8 cellular contexts compared by ENCODE assay signal in genomic region chr14:45253070-45253753, GRCh38. TPM values are rescaled to one million over a fixed set of nuclear protein-coding genes. Genes with fewer than 3 reads are reported as not detected.
A peak's percentile ranks its signal among the peaks of the same experiment; 100 is the strongest.
DNase-seq lines count a peak whose midpoint lies in the region; ATAC-seq and TF ChIP-seq lines count a peak whose summit lies in the region.

MIS18BP1 (minus strand) TSS chr14:45253202; CDS start chr14:45247286, 5,916 bp downstream.

- ATAC-seq in GM19468 (IDR thresholded peaks at IDR 0.05; ENCODE audit: extremely low read depth, unreplicated experiment) (peak; percentile 72), lung (ENCODE audit: insufficient read depth, low FRiP score) (peak; percentile 92)

- peaks cover 0 to 2% of the 10 kb centered on the region in 2 donors for H3K9me3 ChIP-seq in lung (ENCODE audit: control insufficient read depth in 2 of 2, insufficient read depth in 1 of 2, low read length in 1 of 2)

- H3K36me3 ChIP-seq in lung (ENCODE audit: control insufficient read depth in 2 of 2, insufficient read depth in 2 of 2, low read length in 2 of 2) = no peaks in the 10 kb centered on the region

- peaks cover 8 to 9% of the 10 kb centered on the region in 2 donors for H3K4me1 ChIP-seq in lung (ENCODE audit: control insufficient read depth in 2 of 2, insufficient read depth in 2 of 2, low read length in 2 of 2)

- DNase-seq in COLO829 (ENCODE audit: low spot score) = peak; percentile 90
- peak; percentile 82 for DNase-seq in HS-5 (ENCODE audit: low read depth)
- DNase-seq in NK-92 (lab: John Stamatoyannopoulos, UW; ENCODE audit: unreplicated experiment) = peak; percentile 52
- DNase-seq in activated CD8-positive, alpha-beta memory T cell treated with anti-CD3 and anti-CD28 coated beads for 1 hour (ENCODE audit: extremely low read depth in 1 of 2, low read depth in 1 of 2) = peak; percentile 87 to 88
- DNase-seq in effector CD8-positive, alpha-beta T cell (lab: John Stamatoyannopoulos, UW) = peak; percentile 83
- peak; percentile 97 for DNase-seq in lung (ENCODE audit: low spot score)
- DNase-seq in stimulated activated CD4-positive, alpha-beta T cell treated with anti-CD3 and anti-CD28 coated beads, TNF-alpha, amount 100 ng/mL, for 4 hours (ENCODE audit: low read depth in 3 of 3) = peak; percentile 82 to 86 (median 85)

- H3K4me3 ChIP-seq in lung = peak within 1 kb of the TSS; percentile 95

- TF ChIP-seq CTCF in lung (IDR thresholded peaks at IDR 0.05; ENCODE audit: control extremely low read depth, extremely low read depth) = peak; percentile 50

- no peaks in the 10 kb centered on the region for H3K27me3 ChIP-seq in lung (ENCODE audit: control insufficient read depth, insufficient read depth)

- H3K27ac ChIP-seq in lung (ENCODE audit: low read depth in 1 of 2, low read length in 1 of 2) = peak within 1 kb of the TSS; percentile 92 to 100

- WGBS in lung, 2 donors = 1% methylated on average over 60 to 61 of the region's 61 CpGs

RNA-seq across cellular contexts. Expression of gene MIS18BP1, which starts in this region (rescaled TPM):
- 10 to 100 TPM; 17.0 to 46.1 TPM for total RNA-seq in lung
- 10 to 100 TPM in 1 of 2 donors, 1 to 10 TPM in 1; 6.8 to 10.3 TPM for polyA plus RNA-seq in lung

Comparison
In these comparisons a context has a peak if more than half of its experiments do, and no peak if none do; other contexts are left out.
1. Peak in every context shown above with its lines: DNase-seq, ATAC-seq, H3K4me3 ChIP-seq and H3K27ac ChIP-seq.